ENCODE assay signal across 18 cellular contexts in the genomic region with DNA sequence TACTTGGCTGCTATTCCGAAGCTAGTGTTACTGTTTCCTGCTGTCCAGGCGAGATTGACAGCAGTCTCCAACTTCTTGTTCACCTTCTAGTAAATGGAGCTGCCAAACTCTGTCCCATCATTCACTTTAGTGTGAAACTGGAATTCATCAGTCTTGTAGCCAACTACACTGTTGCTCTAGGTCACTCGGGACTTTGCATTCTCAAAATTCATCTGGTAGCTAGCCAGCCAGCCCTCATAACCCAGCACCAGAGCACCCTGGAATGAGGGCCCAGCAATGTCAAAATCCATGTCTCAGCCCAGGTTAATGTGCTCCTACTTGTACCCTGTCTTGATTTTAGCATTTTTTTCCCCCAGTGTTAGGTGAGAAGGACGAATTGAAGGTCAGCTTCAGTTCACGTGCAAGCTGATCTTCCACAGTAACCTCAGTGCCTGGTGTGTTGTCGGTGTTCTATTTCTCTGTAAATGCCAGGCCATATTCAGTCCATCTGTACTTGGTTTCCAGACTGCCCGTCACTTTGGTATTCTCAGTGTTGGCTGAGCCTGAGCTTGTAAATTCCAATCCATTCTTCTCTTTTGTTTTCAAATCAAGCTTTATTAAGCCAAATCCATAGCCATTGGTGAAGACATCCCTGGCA. TPM values are rescaled to one million over a fixed set of nuclear protein-coding genes. Genes with fewer than 3 reads are reported as not detected.
"Had no signal": no experiment of that assay in that cellular context is flagged by ENCODE, and none has a peak within 500 bp of the region (broad histone marks: within the 10 kb centered on the region; RNA-seq: fewer than 3 reads in every experiment).

No MANE protein-coding gene starts in this region.

- H3K36me3 ChIP-seq: pancreas had no signal

- H3K27ac ChIP-seq: dorsolateral prefrontal cortex, pancreas, upper lobe of left lung had no signal

- H3K4me1 ChIP-seq: pancreas, upper lobe of left lung had no signal

- H3K27me3 ChIP-seq: dorsolateral prefrontal cortex, pancreas, upper lobe of left lung had no signal

- H3K9me3 ChIP-seq: pancreas, upper lobe of left lung had no signal

- DNase-seq: activated CD4-positive, alpha-beta T cell treated with anti-CD3 and anti-CD28 coated beads, Interleukin-2, amount 50 U/mL, for 4 hours; activated naive CD4-positive, alpha-beta T cell treated with anti-CD3 and anti-CD28 coated beads for 36 hours; activated naive CD8-positive, alpha-beta T cell treated with anti-CD3 and anti-CD28 coated beads, Interleukin-2, amount 50 U/mL, for 24 hours; activated T-cell treated with anti-CD3 and anti-CD28 coated beads for 4 hours; dorsolateral prefrontal cortex; endodermal cell; erythroblast; pancreas; retina; stimulated activated CD4-positive, alpha-beta T cell treated with anti-CD3 and anti-CD28 coated beads, Interleukin-4, amount 100 ng/mL, for 4 hours; stimulated activated CD8-positive, alpha-beta memory T cell treated with anti-CD3 and anti-CD28 coated beads, Interleukin-4, amount 100 ng/mL, for 48 hours; stimulated activated naive CD8-positive, alpha-beta T cell treated with anti-CD3 and anti-CD28 coated beads, Interleukin-15, Interleukin-2, amounts not matched to agents 100 U/mL and 50 U/mL, for 24 hours; upper lobe of left lung had no signal

- H3K4me3 ChIP-seq: dorsolateral prefrontal cortex, lung, pancreas, smooth muscle cell, upper lobe of left lung had no signal

- ATAC-seq: activated naive CD8-positive, alpha-beta T cell treated with anti-CD3 and anti-CD28 coated beads, Interleukin-2, amount 50 U/mL, for 24 hours; activated T-helper 17 cell treated with anti-CD3 and anti-CD28 coated beads, Interleukin-2, amount 50 U/mL, for 72 hours; pancreas; stimulated activated naive CD8-positive, alpha-beta T cell treated with anti-CD3 and anti-CD28 coated beads, Interleukin-15, Interleukin-2, amounts not matched to agents 100 U/mL and 50 U/mL, for 24 hours had no signal

RNA-seq across cellular contexts. Expression of a gene that starts 40.4 kb away (rescaled TPM):
- total RNA-seq: activated naive CD4-positive, alpha-beta T cell treated with anti-CD3 and anti-CD28 coated beads for 36 hours; activated T-helper 17 cell treated with anti-CD3 and anti-CD28 coated beads, Interleukin-2, amount 50 U/mL, for 72 hours; astrocyte; bronchial epithelial cell; endodermal cell; lung; pancreas; upper lobe of left lung had no signal
